In genomic region chr12:14884458-14884878, GRCh38 we compare ENCODE assay signal across 8 cellular contexts. TPM values are rescaled to one million over a fixed set of nuclear protein-coding genes. Genes with fewer than 3 reads are reported as not detected.
A peak's percentile ranks its signal among the peaks of the same experiment; 100 is the strongest.
DNase-seq lines count a peak whose midpoint lies in the region; ATAC-seq lines count a peak whose summit lies in the region.

No MANE protein-coding gene starts in this region.

- CTCF ChIA-PET in activated CD4-positive, alpha-beta memory T cell treated with anti-CD3 and anti-CD28 coated beads, Interleukin-2, amount 10 ng/mL, durations not matched to agents 7 days and 5 days (lab: Charles Lee): interaction anchor here (0.9 kb wide), 1 partner anchor 111 kb away, joined by 4 read pairs; no protein-coding TSS in a partner anchor

- H3K4me3 Mint-ChIP-seq in activated CD4-positive, alpha-beta memory T cell treated with anti-CD3 and anti-CD28 coated beads, Interleukin-2, amount 10 ng/mL, durations not matched to agents 7 days and 5 days: no peak overlapping the region
- peak overlapping the region; percentile 28 to 54 for H3K4me3 Mint-ChIP-seq in effector memory CD8-positive, alpha-beta T cell
- peak overlapping the region in 7 of 8 donors; percentile 11 to 78 (median 66) for H3K4me3 Mint-ChIP-seq in naive B cell

- peaks cover 18% of the 10 kb centered on the region for H3K4me1 Mint-ChIP-seq in activated CD4-positive, alpha-beta memory T cell treated with anti-CD3 and anti-CD28 coated beads, Interleukin-2, amount 10 ng/mL, durations not matched to agents 7 days and 5 days
- H3K4me1 Mint-ChIP-seq in effector memory CD8-positive, alpha-beta T cell (ENCODE audit: low read depth in 2 of 2): peaks cover 16 to 30% of the 10 kb centered on the region in 2 donors
- peaks cover 38 to 52% (median 50%) of the 10 kb centered on the region in 3 donors for H3K4me1 Mint-ChIP-seq in naive B cell

- POLR2A ChIA-PET in activated CD4-positive, alpha-beta memory T cell treated with anti-CD3 and anti-CD28 coated beads, Interleukin-2, amount 10 ng/mL, durations not matched to agents 7 days and 5 days (lab: Charles Lee): interaction anchor here (1.6 kb wide), 1 partner anchor 77 kb away, joined by 4 read pairs; the partner anchor contains the start of gene ARHGDIB

- H3K27ac Mint-ChIP-seq in activated CD4-positive, alpha-beta memory T cell treated with anti-CD3 and anti-CD28 coated beads, Interleukin-2, amount 10 ng/mL, durations not matched to agents 7 days and 5 days: no peak overlapping the region
- H3K27ac Mint-ChIP-seq in effector memory CD8-positive, alpha-beta T cell: peak overlapping the region in 1 of 2 donors; percentile 56
- H3K27ac Mint-ChIP-seq in naive B cell: peak overlapping the region in 5 of 6 donors; percentile 81 to 92 (median 86)

- DNase-seq in NCI-H748 (lab: John Stamatoyannopoulos, UW; ENCODE audit: unreplicated experiment) (peak; percentile 42), NCI-H748 treated with DMSO at 0.1 percent for 48 hours (lab: John Stamatoyannopoulos, UW) (no peak), NCI-H2171 treated with DMSO at 0.1 percent for 48 hours (lab: John Stamatoyannopoulos, UW) (peak; percentile 79), naive B cell (peak; percentile 82)
- DNase-seq in activated CD4-positive, alpha-beta memory T cell treated with anti-CD3 and anti-CD28 coated beads, Interleukin-2, amount 10 ng/mL, durations not matched to agents 7 days and 5 days: peak; percentile 69
- DNase-seq in effector memory CD8-positive, alpha-beta T cell: peak; percentile 82 to 86 (median 84)
- DNase-seq in stimulated activated naive CD4-positive, alpha-beta T cell (lab: John Stamatoyannopoulos, UW): peak; percentile 58 to 91 (median 82)

- H3K27me3 Mint-ChIP-seq in activated CD4-positive, alpha-beta memory T cell treated with anti-CD3 and anti-CD28 coated beads, Interleukin-2, amount 10 ng/mL, durations not matched to agents 7 days and 5 days: peaks cover 39% of the 10 kb centered on the region
- H3K27me3 Mint-ChIP-seq in effector memory CD8-positive, alpha-beta T cell: peaks cover 33 to 35% of the 10 kb centered on the region in 2 donors
- peaks cover 23 to 30% (median 23%) of the 10 kb centered on the region in 3 donors for H3K27me3 Mint-ChIP-seq in naive B cell

- peak; percentile 88 for ATAC-seq in HG02970 (IDR thresholded peaks at IDR 0.05; ENCODE audit: low FRiP score, unreplicated experiment)
- peak; percentile 99 for ATAC-seq in effector memory CD8-positive, alpha-beta T cell (replicated peaks)
- peak; percentile 98 for ATAC-seq in naive B cell (ENCODE audit: low read depth in 2 of 2)

- peaks cover 5% of the 10 kb centered on the region for H3K36me3 Mint-ChIP-seq in activated CD4-positive, alpha-beta memory T cell treated with anti-CD3 and anti-CD28 coated beads, Interleukin-2, amount 10 ng/mL, durations not matched to agents 7 days and 5 days (ENCODE audit: low read depth)
- H3K36me3 Mint-ChIP-seq in effector memory CD8-positive, alpha-beta T cell (ENCODE audit: insufficient read depth): peaks cover 6% of the 10 kb centered on the region
- H3K36me3 Mint-ChIP-seq in naive B cell: peaks cover 0 to 8% of the 10 kb centered on the region in 2 donors

- H3K9me3 Mint-ChIP-seq in activated CD4-positive, alpha-beta memory T cell treated with anti-CD3 and anti-CD28 coated beads, Interleukin-2, amount 10 ng/mL, durations not matched to agents 7 days and 5 days: no peaks in the 10 kb centered on the region
- no peaks in the 10 kb centered on the region for H3K9me3 Mint-ChIP-seq in effector memory CD8-positive, alpha-beta T cell
- peaks cover 0 to 12% (median 3%) of the 10 kb centered on the region in 7 donors for H3K9me3 Mint-ChIP-seq in naive B cell

RNA-seq across cellular contexts. Expression of gene MGP, which starts 1.2 kb away (rescaled TPM):
- total RNA-seq in activated CD4-positive, alpha-beta memory T cell treated with anti-CD3 and anti-CD28 coated beads, Interleukin-2, amount 10 ng/mL, durations not matched to agents 7 days and 5 days: not detected
- 1 to 10 TPM in 1 of 6 donors, under 1 TPM in 2, not detected in 3; 0.29 to 1.4 (median 0.57) TPM for polyA plus RNA-seq in naive B cell (ENCODE audit: low read depth in 6 of 6)

RNA-seq across cellular contexts. Expression of gene ART4, which starts 41.1 kb away (rescaled TPM):
- total RNA-seq in activated CD4-positive, alpha-beta memory T cell treated with anti-CD3 and anti-CD28 coated beads, Interleukin-2, amount 10 ng/mL, durations not matched to agents 7 days and 5 days: not detected
- polyA plus RNA-seq in naive B cell (ENCODE audit: low read depth in 6 of 6): not detected

RNA-seq across cellular contexts. Expression of gene ERP27, which starts 53.9 kb away (rescaled TPM):
- 1 to 10 TPM; 7.2 to 8.5 TPM for total RNA-seq in activated CD4-positive, alpha-beta memory T cell treated with anti-CD3 and anti-CD28 coated beads, Interleukin-2, amount 10 ng/mL, durations not matched to agents 7 days and 5 days
- 1 to 10 TPM; 2.4 to 4.8 (median 2.7) TPM for polyA plus RNA-seq in naive B cell (ENCODE audit: low read depth in 6 of 6)
